Comparison of ENCODE assay signal across 32 cellular contexts in genomic region chr12:92156139-92156538, GRCh38. TPM values are rescaled to one million over a fixed set of nuclear protein-coding genes. Genes with fewer than 3 reads are reported as not detected.
A peak's percentile ranks its signal among the peaks of the same experiment; 100 is the strongest.
DNase-seq lines count a peak whose midpoint lies in the region; ATAC-seq and FAIRE-seq lines count a peak whose summit lies in the region.
"Had no signal": no experiment of that assay in that cellular context is flagged by ENCODE, and none has a peak within 500 bp of the region (broad histone marks: within the 10 kb centered on the region; RNA-seq: fewer than 3 reads in every experiment).

No MANE protein-coding gene starts in this region.

- peaks cover 5% of the 10 kb centered on the region for H3K4me1 Mint-ChIP-seq in activated T-helper 17 cell treated with anti-CD3 and anti-CD28 coated beads, Interleukin-2, amount 50 U/mL, for 72 hours
- peaks cover 48% of the 10 kb centered on the region for H3K4me1 Mint-ChIP-seq in memory B cell
- peaks cover 76% of the 10 kb centered on the region for H3K4me1 Mint-ChIP-seq in stimulated activated memory B cell treated with anti-CD40 and anti-IgM and Interleukin-4, amounts not matched to agents 10 μg/mL and 1 μg/mL and 100 μg/mL, for 72 hours

- peaks cover 8% of the 10 kb centered on the region for H3K9me3 Mint-ChIP-seq in activated T-helper 17 cell treated with anti-CD3 and anti-CD28 coated beads, Interleukin-2, amount 50 U/mL, for 72 hours
- no peaks in the 10 kb centered on the region for H3K9me3 Mint-ChIP-seq in memory B cell
- H3K9me3 Mint-ChIP-seq in stimulated activated memory B cell treated with anti-CD40 and anti-IgM and Interleukin-4, amounts not matched to agents 10 μg/mL and 1 μg/mL and 100 μg/mL, for 72 hours = peaks cover 3% of the 10 kb centered on the region
- H3K9me3 Mint-ChIP-seq: activated naive CD4-positive, alpha-beta T cell treated with anti-CD3 and anti-CD28 coated beads, Interleukin-2, amount 10 ng/mL, durations not matched to agents 7 days and 5 days; HFFc6; immature natural killer cell; neural progenitor cell; T-helper 2 cell treated with Interferon-gamma antibody and Interleukin-4, amounts not matched to agents 5 μg/mL and 100 μg/mL, for 36 hours had no signal

- no peak overlapping the region for H3K4me3 Mint-ChIP-seq in activated T-helper 17 cell treated with anti-CD3 and anti-CD28 coated beads, Interleukin-2, amount 50 U/mL, for 72 hours
- peak overlapping the region; percentile 84 for H3K4me3 Mint-ChIP-seq in memory B cell
- H3K4me3 Mint-ChIP-seq in stimulated activated memory B cell treated with anti-CD40 and anti-IgM and Interleukin-4, amounts not matched to agents 10 μg/mL and 1 μg/mL and 100 μg/mL, for 72 hours = peak overlapping the region; percentile 80
- H3K4me3 Mint-ChIP-seq: activated CD4-positive, alpha-beta memory T cell treated with anti-CD3 and anti-CD28 coated beads for 36 hours; activated naive CD4-positive, alpha-beta T cell treated with anti-CD3 and anti-CD28 coated beads, Interleukin-2, amount 10 ng/mL, durations not matched to agents 7 days and 5 days; HFFc6; immature natural killer cell; neural progenitor cell; T-helper 2 cell treated with Interferon-gamma antibody and Interleukin-4, amounts not matched to agents 5 μg/mL and 100 μg/mL, for 36 hours; type B pancreatic cell had no signal

- H3K27me3 Mint-ChIP-seq in activated T-helper 17 cell treated with anti-CD3 and anti-CD28 coated beads, Interleukin-2, amount 50 U/mL, for 72 hours = no peaks in the 10 kb centered on the region
- no peaks in the 10 kb centered on the region for H3K27me3 Mint-ChIP-seq in memory B cell
- no peaks in the 10 kb centered on the region for H3K27me3 Mint-ChIP-seq in stimulated activated memory B cell treated with anti-CD40 and anti-IgM and Interleukin-4, amounts not matched to agents 10 μg/mL and 1 μg/mL and 100 μg/mL, for 72 hours
- H3K27me3 Mint-ChIP-seq: activated CD4-positive, alpha-beta memory T cell treated with anti-CD3 and anti-CD28 coated beads for 36 hours; activated naive CD4-positive, alpha-beta T cell treated with anti-CD3 and anti-CD28 coated beads, Interleukin-2, amount 10 ng/mL, durations not matched to agents 7 days and 5 days; type B pancreatic cell had no signal

- no peak for ATAC-seq in activated T-helper 17 cell treated with anti-CD3 and anti-CD28 coated beads, Interleukin-2, amount 50 U/mL, for 72 hours (replicated peaks)
- ATAC-seq in memory B cell (ENCODE audit: low read depth) (no peak), HG02885 (IDR thresholded peaks at IDR 0.05; ENCODE audit: poor library complexity, unreplicated experiment) (no peak)
- ATAC-seq in stimulated activated memory B cell treated with anti-CD40 and anti-IgM and Interleukin-4, amounts not matched to agents 10 μg/mL and 1 μg/mL and 100 μg/mL, for 72 hours = no peak
- ATAC-seq: left cardiac atrium, right cardiac atrium had no signal

- no peaks in the 10 kb centered on the region for H3K36me3 ChIP-seq in Karpas-422 (ENCODE audit: insufficient read depth, low read length)
- H3K36me3 ChIP-seq: neural progenitor cell, Peyer's patch had no signal

- no peaks in the 10 kb centered on the region for H3K9me2 ChIP-seq in Karpas-422 (replicated peaks; ENCODE audit: insufficient read depth, low read length)

- no peaks in the 10 kb centered on the region for H4K20me1 ChIP-seq in Karpas-422 (ENCODE audit: insufficient read depth, low read depth, low read length)

- H3K4me2 ChIP-seq in Karpas-422 (ENCODE audit: low read depth, low read length, poor library complexity, severe bottlenecking) = no peak overlapping the region
- H3K4me2 ChIP-seq: neural progenitor cell had no signal

- no peaks in the 10 kb centered on the region for H3K36me3 Mint-ChIP-seq in activated T-helper 17 cell treated with anti-CD3 and anti-CD28 coated beads, Interleukin-2, amount 50 U/mL, for 72 hours (ENCODE audit: low read depth)
- H3K36me3 Mint-ChIP-seq in memory B cell = peaks cover 12% of the 10 kb centered on the region
- peaks cover 21% of the 10 kb centered on the region for H3K36me3 Mint-ChIP-seq in stimulated activated memory B cell treated with anti-CD40 and anti-IgM and Interleukin-4, amounts not matched to agents 10 μg/mL and 1 μg/mL and 100 μg/mL, for 72 hours
- H3K36me3 Mint-ChIP-seq: neural progenitor cell, type B pancreatic cell had no signal

- H3K4me1 ChIP-seq in Karpas-422 (ENCODE audit: low read length) = peaks cover 31% of the 10 kb centered on the region
- H3K4me1 ChIP-seq: Peyer's patch had no signal

- no peaks in the 10 kb centered on the region for H3K9me3 ChIP-seq in Karpas-422 (ENCODE audit: low read length)
- H3K9me3 ChIP-seq: Peyer's patch had no signal

- peak; percentile 5 for DNase-seq in Karpas-422
- DNase-seq in memory B cell (ENCODE audit: low spot score in 2 of 2) = no peak
- DNase-seq in GM19239 (ENCODE audit: insufficient read length, low spot score) = no peak
- no peak for DNase-seq in NCI-H187 (lab: John Stamatoyannopoulos, UW)
- DNase-seq: activated CD4-positive, alpha-beta memory T cell treated with anti-CD3 and anti-CD28 coated beads for 36 hours; activated CD4-positive, alpha-beta T cell treated with anti-CD3 and anti-CD28 coated beads for 1 hour; activated CD8-positive, alpha-beta memory T cell treated with anti-CD3 and anti-CD28 coated beads, Interleukin-2, amount 50 U/mL, for 48 hours; activated naive CD4-positive, alpha-beta T cell treated with anti-CD3 and anti-CD28 coated beads, Interleukin-2, amount 10 ng/mL, durations not matched to agents 7 days and 5 days; aorta; effector memory CD4-positive, alpha-beta T cell; GOT3; HFFc6; immature natural killer cell; left cardiac atrium; NCI-H1092; NCI-H1694 treated with DMSO at 0.1 percent for 48 hours; NCI-H2171; NCI-H524 treated with DMSO at 0.1 percent for 48 hours; Peyer's patch; right cardiac atrium; SHP77; stimulated activated CD4-positive, alpha-beta T cell treated with anti-CD3 and anti-CD28 coated beads, Interleukin-12 subunit alpha, Interleukin-12 subunit beta, amount 100 ng/mL, for 4 hours; stimulated activated CD4-positive, alpha-beta T cell treated with anti-CD3 and anti-CD28 coated beads, Interleukin-2, amount 100 ng/mL, for 48 hours; substantia nigra had no signal

- no peaks in the 10 kb centered on the region for H3K79me2 ChIP-seq in Karpas-422 (ENCODE audit: low read length)

- no peak for FAIRE-seq in GM19239 (lab: Jason Lieb, UNC)
- FAIRE-seq: bronchial epithelial cell had no signal

- no peaks in the 10 kb centered on the region for H3K27me3 ChIP-seq in Karpas-422 (ENCODE audit: low read length)
- H3K27me3 ChIP-seq: neural progenitor cell, Peyer's patch had no signal

- H3K9ac ChIP-seq in Karpas-422 (ENCODE audit: low read length) = no peak overlapping the region
- H3K9ac ChIP-seq: neural progenitor cell had no signal

- no peak overlapping the region for H3K4me3 ChIP-seq in Karpas-422 (ENCODE audit: low read length)
- H3K4me3 ChIP-seq: neural progenitor cell had no signal

- peak overlapping the region; percentile 14 for H3K27ac Mint-ChIP-seq in activated T-helper 17 cell treated with anti-CD3 and anti-CD28 coated beads, Interleukin-2, amount 50 U/mL, for 72 hours
- H3K27ac Mint-ChIP-seq in memory B cell = peak overlapping the region; percentile 96
- H3K27ac Mint-ChIP-seq in stimulated activated memory B cell treated with anti-CD40 and anti-IgM and Interleukin-4, amounts not matched to agents 10 μg/mL and 1 μg/mL and 100 μg/mL, for 72 hours = peak overlapping the region; percentile 94
- H3K27ac Mint-ChIP-seq: activated CD4-positive, alpha-beta memory T cell treated with anti-CD3 and anti-CD28 coated beads for 36 hours; activated naive CD4-positive, alpha-beta T cell treated with anti-CD3 and anti-CD28 coated beads, Interleukin-2, amount 10 ng/mL, durations not matched to agents 7 days and 5 days; HFFc6; immature natural killer cell; neural progenitor cell; T-helper 2 cell treated with Interferon-gamma antibody and Interleukin-4, amounts not matched to agents 5 μg/mL and 100 μg/mL, for 36 hours; type B pancreatic cell had no signal

- H2AFZ ChIP-seq in Karpas-422 (ENCODE audit: low read length) = no peak overlapping the region
- H2AFZ ChIP-seq: neural progenitor cell had no signal

- H3K27ac ChIP-seq in Karpas-422 (ENCODE audit: low read length) = no peak overlapping the region
- H3K27ac ChIP-seq: C4-2B, neural progenitor cell had no signal

RNA-seq across cellular contexts. Expression of gene BTG1, which starts 10.5 kb away (rescaled TPM):
- 6.8 and 12.4 TPM in 2 replicates for total RNA-seq in Karpas-422 (2014; rRNA removed; shearing (Covaris generic); ENCODE audit: low replicate concordance)
- 100 to 1,000 TPM; 131 to 648 TPM for total RNA-seq in activated T-helper 17 cell treated with anti-CD3 and anti-CD28 coated beads, Interleukin-2, amount 50 U/mL, for 72 hours

Comparison
In these comparisons a context has a peak if more than half of its experiments do, and no peak if none do; other contexts are left out.
1. H3K27ac Mint-ChIP-seq: peak in every context shown above with its lines; median percentile 96 in memory B cell; 94 in stimulated activated memory B cell treated with anti-CD40 and anti-IgM and Interleukin-4, amounts not matched to agents 10 μg/mL and 1 μg/mL and 100 μg/mL, for 72 hours; 14 in activated T-helper 17 cell treated with anti-CD3 and anti-CD28 coated beads, Interleukin-2, amount 50 U/mL, for 72 hours.